In genomic region chr17:49342575-49342936, GRCh38 we compare ENCODE assay signal across 10 cellular contexts. TPM values are rescaled to one million over a fixed set of nuclear protein-coding genes. Genes with fewer than 3 reads are reported as not detected.
DNase-seq lines count a peak whose midpoint lies in the region; ATAC-seq and TF ChIP-seq lines count a peak whose summit lies in the region.
"Had no signal": no experiment of that assay in that cellular context is flagged by ENCODE, and none has a peak within 500 bp of the region (broad histone marks: within the 10 kb centered on the region; RNA-seq: fewer than 3 reads in every experiment).

No MANE protein-coding gene starts in this region.

- H3K36me3 ChIP-seq in spleen: no peaks in the 10 kb centered on the region

- ATAC-seq in HG02981 (IDR thresholded peaks at IDR 0.05; ENCODE audit: unreplicated experiment): peak; percentile 43
- ATAC-seq in activated CD8-positive, alpha-beta T cell treated with anti-CD3 and anti-CD28 coated beads for 36 hours: peak; percentile 4
- ATAC-seq: WTC11 had no signal

- peaks cover 8% of the 10 kb centered on the region for H3K27me3 Mint-ChIP-seq in activated CD4-positive, alpha-beta T cell treated with anti-CD3 and anti-CD28 coated beads, Interleukin-2, amount 10 ng/mL, durations not matched to agents 24 days and 14 days
- no peaks in the 10 kb centered on the region for H3K27me3 Mint-ChIP-seq in activated CD8-positive, alpha-beta T cell treated with anti-CD3 and anti-CD28 coated beads for 36 hours

- H3K4me1 Mint-ChIP-seq in activated CD4-positive, alpha-beta T cell treated with anti-CD3 and anti-CD28 coated beads, Interleukin-2, amount 10 ng/mL, durations not matched to agents 24 days and 14 days: peaks cover 50% of the 10 kb centered on the region
- peaks cover 74% of the 10 kb centered on the region for H3K4me1 Mint-ChIP-seq in activated CD8-positive, alpha-beta T cell treated with anti-CD3 and anti-CD28 coated beads for 36 hours (ENCODE audit: low read depth)

- TF ChIP-seq POLR2A in spleen (IDR thresholded peaks at IDR 0.05): no peak

- H3K4me3 Mint-ChIP-seq in activated CD4-positive, alpha-beta T cell treated with anti-CD3 and anti-CD28 coated beads, Interleukin-2, amount 10 ng/mL, durations not matched to agents 24 days and 14 days: peak overlapping the region; percentile 89
- peak overlapping the region; percentile 73 for H3K4me3 Mint-ChIP-seq in activated CD8-positive, alpha-beta T cell treated with anti-CD3 and anti-CD28 coated beads for 36 hours
- H3K4me3 Mint-ChIP-seq: WTC11 had no signal

- POLR2A ChIA-PET in activated CD8-positive, alpha-beta T cell treated with anti-CD3 and anti-CD28 coated beads for 36 hours (lab: Charles Lee): interaction anchor here (0.6 to 2.0 kb wide), 9 partner anchors 15 to 414 kb away, joined by 3 to 10 read pairs (median 5); partner anchors contain the start of gene ZNF652

- H3K4me1 ChIP-seq in spleen: peaks cover 29 to 100% (median 72%) of the 10 kb centered on the region in 6 donors

- H3K4me3 ChIP-seq in spleen: peak overlapping the region in 1 of 8 donors; percentile 45

- H3K27ac ChIP-seq in spleen: peak overlapping the region in 7 of 8 donors; percentile 15 to 84 (median 77)

- H3K9me3 ChIP-seq in spleen: no peaks in the 10 kb centered on the region

- peaks cover 12% of the 10 kb centered on the region for H3K36me3 Mint-ChIP-seq in activated CD4-positive, alpha-beta T cell treated with anti-CD3 and anti-CD28 coated beads, Interleukin-2, amount 10 ng/mL, durations not matched to agents 24 days and 14 days (ENCODE audit: low read depth)
- peaks cover 2% of the 10 kb centered on the region for H3K36me3 Mint-ChIP-seq in activated CD8-positive, alpha-beta T cell treated with anti-CD3 and anti-CD28 coated beads for 36 hours (ENCODE audit: low read depth)
- H3K36me3 Mint-ChIP-seq: WTC11 had no signal

- H3K27ac Mint-ChIP-seq in activated CD4-positive, alpha-beta T cell treated with anti-CD3 and anti-CD28 coated beads, Interleukin-2, amount 10 ng/mL, durations not matched to agents 24 days and 14 days: peak overlapping the region; percentile 94
- peak overlapping the region; percentile 83 for H3K27ac Mint-ChIP-seq in activated CD8-positive, alpha-beta T cell treated with anti-CD3 and anti-CD28 coated beads for 36 hours
- H3K27ac Mint-ChIP-seq: WTC11 had no signal

- no peaks in the 10 kb centered on the region for H3K9me3 Mint-ChIP-seq in activated CD4-positive, alpha-beta T cell treated with anti-CD3 and anti-CD28 coated beads, Interleukin-2, amount 10 ng/mL, durations not matched to agents 24 days and 14 days
- no peaks in the 10 kb centered on the region for H3K9me3 Mint-ChIP-seq in activated CD8-positive, alpha-beta T cell treated with anti-CD3 and anti-CD28 coated beads for 36 hours
- H3K9me3 Mint-ChIP-seq: WTC11 had no signal

- CTCF ChIA-PET in activated CD8-positive, alpha-beta T cell treated with anti-CD3 and anti-CD28 coated beads for 36 hours (lab: Charles Lee): interaction anchor here (0.6 to 3.4 kb wide), 6 partner anchors 12 to 1102 kb away, joined by 3 to 20 read pairs (median 4); no protein-coding TSS in a partner anchor

- TF ChIP-seq CTCF in activated CD8-positive, alpha-beta T cell treated with anti-CD3 and anti-CD28 coated beads for 36 hours (IDR thresholded peaks at IDR 0.05): no peak
- TF ChIP-seq CTCF in spleen (IDR thresholded peaks at IDR 0.05 in 8 of 11, conservative IDR thresholded peaks at IDR 0.05 in 3 of 11): no peak

- intact Hi-C loops in activated CD4-positive, alpha-beta T cell treated with anti-CD3 and anti-CD28 coated beads, Interleukin-2, amount 10 ng/mL, durations not matched to agents 24 days and 14 days (cut with micrococcal nuclease): loop anchor here (1.0 to 5.0 kb wide), 5 partner anchors 16 to 150 kb away; no protein-coding TSS in a partner anchor
- intact Hi-C loops in activated CD8-positive, alpha-beta T cell treated with anti-CD3 and anti-CD28 coated beads for 36 hours (cut with micrococcal nuclease): loop anchor here (2.0 kb wide), 1 partner anchor 18 kb away; no protein-coding TSS in a partner anchor
- intact Hi-C loops in spleen (cut with DNase I; ENCODE audit: low total_unique reads): no loop called here

- no peaks in the 10 kb centered on the region for H3K27me3 ChIP-seq in spleen (replicated peaks in 1 of 7)

- DNase-seq in activated CD4-positive, alpha-beta T cell treated with anti-CD3 and anti-CD28 coated beads, Interleukin-2, amount 10 ng/mL, durations not matched to agents 24 days and 14 days: no peak
- DNase-seq in activated CD4-positive, alpha-beta T cell treated with anti-CD3 and anti-CD28 coated beads for 4 hours: no peak
- DNase-seq in activated CD8-positive, alpha-beta T cell treated with anti-CD3 and anti-CD28 coated beads for 36 hours: no peak
- DNase-seq in spleen (no peak), DMS53 (lab: John Stamatoyannopoulos, UW) (no peak), glomerular visceral epithelial cell (ENCODE audit: extremely low spot score) (no peak), SW480 (ENCODE audit: low spot score) (no peak)
- DNase-seq: stimulated activated CD4-positive, alpha-beta T cell treated with anti-CD3 and anti-CD28 coated beads, Interleukin-1b, Interleukin-23, amount 100 ng/mL, for 48 hours had no signal

- WGBS in spleen, 5 donors: 0 to 13% (median 5%) methylated on average over 1 of the region's 1 CpG

RNA-seq across cellular contexts. Expression of gene ZNF652, which starts 19.5 kb away (rescaled TPM):
- 4.5 and 5.5 TPM in 2 replicates for total RNA-seq in activated CD4-positive, alpha-beta T cell treated with anti-CD3 and anti-CD28 coated beads, Interleukin-2, amount 10 ng/mL, durations not matched to agents 24 days and 14 days
- 1 to 10 TPM; 6.4 to 6.7 TPM for total RNA-seq in activated CD8-positive, alpha-beta T cell treated with anti-CD3 and anti-CD28 coated beads for 36 hours
- total RNA-seq in spleen: 10 to 100 TPM; 51.4 to 73.9 (median 57.5) TPM
- polyA plus RNA-seq in spleen: 10 to 100 TPM; 18.2 to 26.6 (median 23.3) TPM
